ENCODE assay signal across 21 cellular contexts in the genomic region with DNA sequence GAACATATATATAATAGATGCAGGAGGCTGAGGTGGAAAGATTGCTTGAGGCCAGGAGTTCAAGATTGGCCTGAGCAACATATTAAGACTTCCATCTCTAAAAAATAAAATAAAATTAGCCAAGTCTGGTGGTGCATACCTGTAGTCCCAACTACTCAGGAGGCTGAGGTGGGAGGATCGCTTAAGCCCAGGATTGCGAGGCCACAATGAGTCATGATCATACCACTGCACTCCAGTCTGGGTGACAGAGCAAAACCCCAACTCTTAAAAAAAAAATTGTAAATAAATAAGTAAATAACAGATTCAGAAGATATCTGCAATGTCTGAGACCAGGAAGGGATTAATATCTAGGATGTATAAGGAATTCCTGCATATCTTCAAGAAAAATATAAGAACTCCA. TPM values are rescaled to one million over a fixed set of nuclear protein-coding genes. Genes with fewer than 3 reads are reported as not detected.
DNase-seq lines count a peak whose midpoint lies in the region; ATAC-seq and TF ChIP-seq lines count a peak whose summit lies in the region.
"Had no signal": no experiment of that assay in that cellular context is flagged by ENCODE, and none has a peak within 500 bp of the region (broad histone marks: within the 10 kb centered on the region; RNA-seq: fewer than 3 reads in every experiment).

No MANE protein-coding gene starts in this region.

- ATAC-seq in naive B cell (ENCODE audit: low read depth in 2 of 2) (no peak), HG03520 (IDR thresholded peaks at IDR 0.05; ENCODE audit: unreplicated experiment) (no peak)
- no peak for ATAC-seq in stimulated activated effector memory CD8-positive, alpha-beta T cell treated with anti-CD3 and anti-CD28 coated beads, Interleukin-12 subunit alpha, Interleukin-12 subunit beta, amount 100 ng/mL, for 72 hours
- ATAC-seq: foreskin keratinocyte, GM12878, heart right ventricle had no signal

- H3K27me3 Mint-ChIP-seq in CD8-positive, alpha-beta memory T cell, result no peaks in the 10 kb centered on the region
- H3K27me3 Mint-ChIP-seq in naive B cell (no peaks in the 10 kb centered on the region), MCF 10A (ENCODE audit: insufficient read depth, unreplicated experiment) (no peaks in the 10 kb centered on the region)
- H3K27me3 Mint-ChIP-seq: CD4-positive, CD25-positive, alpha-beta regulatory T cell had no signal

- H3K36me3 ChIP-seq in CD8-positive, alpha-beta memory T cell (ENCODE audit: insufficient read depth, low read length), result no peaks in the 10 kb centered on the region
- no peaks in the 10 kb centered on the region for H3K36me3 ChIP-seq in Peyer's patch
- H3K36me3 ChIP-seq: esophagus muscularis mucosa, tibial nerve, WERI-Rb-1 had no signal

- no peaks in the 10 kb centered on the region for H3K27me3 ChIP-seq in CD8-positive, alpha-beta memory T cell (ENCODE audit: insufficient read depth, low read length, poor library complexity, severe bottlenecking)
- no peaks in the 10 kb centered on the region for H3K27me3 ChIP-seq in Peyer's patch
- H3K27me3 ChIP-seq: esophagus muscularis mucosa, foreskin keratinocyte, heart right ventricle, tibial nerve had no signal

- POLR2A ChIA-PET in CD8-positive, alpha-beta memory T cell (lab: Charles Lee), result no interaction called here
- POLR2A ChIA-PET in MCF 10A (lab: Yijun Ruan, JAX), result interaction anchor here (0.9 to 6.0 kb wide), 4 partner anchors 9 to 48 kb away, joined by 5 to 67 read pairs (median 12); no protein-coding TSS in a partner anchor

- H3K4me3 ChIP-seq in CD8-positive, alpha-beta memory T cell (ENCODE audit: low read length), result no peak overlapping the region
- no peak overlapping the region for H3K4me3 ChIP-seq in Peyer's patch
- H3K4me3 ChIP-seq: esophagus muscularis mucosa, GM12878, heart right ventricle, skin epidermis, tibial nerve had no signal

- peaks cover 69% of the 10 kb centered on the region for H3K4me1 ChIP-seq in CD8-positive, alpha-beta memory T cell (ENCODE audit: insufficient read depth, low read length)
- peaks cover 8 to 37% (median 17%) of the 10 kb centered on the region in 4 donors for H3K4me1 ChIP-seq in Peyer's patch

- CTCF ChIA-PET in CD8-positive, alpha-beta memory T cell (lab: Charles Lee), result no interaction called here
- CTCF ChIA-PET in MCF 10A (lab: Yijun Ruan, JAX), result interaction anchor here (0.7 kb wide), 1 partner anchor 115 kb away, joined by 3 read pairs; no protein-coding TSS in a partner anchor

- peak overlapping the region in 5 of 8 donors; percentile 17 to 96 (median 69) for H3K27ac Mint-ChIP-seq in CD8-positive, alpha-beta memory T cell
- H3K27ac Mint-ChIP-seq in naive B cell (peak overlapping the region in 4 of 6 donors; percentile 68 to 99 (median 88)), MCF 10A (ENCODE audit: low read depth, unreplicated experiment) (no peak overlapping the region)
- peak overlapping the region; percentile 86 for H3K27ac Mint-ChIP-seq in stimulated activated effector memory CD8-positive, alpha-beta T cell treated with anti-CD3 and anti-CD28 coated beads, Interleukin-12 subunit alpha, Interleukin-12 subunit beta, amount 100 ng/mL, for 72 hours

- intact Hi-C loops in MCF 10A (cut with micrococcal nuclease), result no loop called here

- DNase-seq in CD8-positive, alpha-beta memory T cell, result no peak
- peak in 2 of 3 donors; percentile 9 to 17 for DNase-seq in Peyer's patch
- no peak for DNase-seq in naive B cell
- no peak for DNase-seq in stimulated activated effector memory CD8-positive, alpha-beta T cell treated with anti-CD3 and anti-CD28 coated beads, Interleukin-12 subunit alpha, Interleukin-12 subunit beta, amount 100 ng/mL, for 72 hours (ENCODE audit: low spot score in 2 of 2)
- DNase-seq in MCF 10A (ENCODE audit: unreplicated experiment), result no peak
- DNase-seq in AG08395 (ENCODE audit: low spot score), result no peak
- DNase-seq: caudate nucleus; CD4-positive, CD25-positive, alpha-beta regulatory T cell; foreskin keratinocyte; heart right ventricle; NCI-H187 treated with DMSO at 0.1 percent for 48 hours; NCI-H526; occipital lobe; SW 1271; T1000; WERI-Rb-1 had no signal

- H3K4me1 Mint-ChIP-seq in CD8-positive, alpha-beta memory T cell, result peaks cover 85 to 96% (median 94%) of the 10 kb centered on the region in 3 donors
- H3K4me1 Mint-ChIP-seq in naive B cell, result peaks cover 67 to 93% (median 84%) of the 10 kb centered on the region in 3 donors
- peaks cover 80% of the 10 kb centered on the region for H3K4me1 Mint-ChIP-seq in stimulated activated effector memory CD8-positive, alpha-beta T cell treated with anti-CD3 and anti-CD28 coated beads, Interleukin-12 subunit alpha, Interleukin-12 subunit beta, amount 100 ng/mL, for 72 hours
- H3K4me1 Mint-ChIP-seq in MCF 10A (ENCODE audit: insufficient read depth, unreplicated experiment), result peaks cover 51% of the 10 kb centered on the region

- peaks cover 0 to 12% (median 3%) of the 10 kb centered on the region in 3 donors for H3K36me3 Mint-ChIP-seq in CD8-positive, alpha-beta memory T cell
- H3K36me3 Mint-ChIP-seq in naive B cell (no peaks in the 10 kb centered on the region), MCF 10A (ENCODE audit: insufficient read depth, unreplicated experiment) (peaks cover 43% of the 10 kb centered on the region)
- H3K36me3 Mint-ChIP-seq in stimulated activated effector memory CD8-positive, alpha-beta T cell treated with anti-CD3 and anti-CD28 coated beads, Interleukin-12 subunit alpha, Interleukin-12 subunit beta, amount 100 ng/mL, for 72 hours, result peaks cover 25% of the 10 kb centered on the region

- no TSS peak for BruUV-seq in MCF 10A (replicated peaks; lab: Mats Ljungman, UMichigan)

- peak overlapping the region in 1 of 7 donors; percentile 3 for H3K4me3 Mint-ChIP-seq in CD8-positive, alpha-beta memory T cell
- H3K4me3 Mint-ChIP-seq in naive B cell (peak overlapping the region in 4 of 8 donors; percentile 39 to 59 (median 52)), MCF 10A (ENCODE audit: unreplicated experiment) (no peak overlapping the region)
- no peak overlapping the region for H3K4me3 Mint-ChIP-seq in stimulated activated effector memory CD8-positive, alpha-beta T cell treated with anti-CD3 and anti-CD28 coated beads, Interleukin-12 subunit alpha, Interleukin-12 subunit beta, amount 100 ng/mL, for 72 hours

- H3K27ac ChIP-seq in CD8-positive, alpha-beta memory T cell (ENCODE audit: low read depth, low read length), result no peak overlapping the region
- H3K27ac ChIP-seq in Peyer's patch, result no peak overlapping the region
- H3K27ac ChIP-seq: esophagus muscularis mucosa, foreskin keratinocyte, WERI-Rb-1 had no signal

- no peak for TF ChIP-seq POLR2A in Peyer's patch (IDR thresholded peaks at IDR 0.05)

- TF ChIP-seq CTCF in Peyer's patch (IDR thresholded peaks at IDR 0.05), result no peak
- TF ChIP-seq CTCF in MCF 10A (IDR thresholded peaks at IDR 0.05; ENCODE audit: unreplicated experiment), result no peak

- H3K9me3 Mint-ChIP-seq in CD8-positive, alpha-beta memory T cell, result no peaks in the 10 kb centered on the region
- H3K9me3 Mint-ChIP-seq in naive B cell (no peaks in the 10 kb centered on the region), MCF 10A (ENCODE audit: unreplicated experiment) (no peaks in the 10 kb centered on the region)
- H3K9me3 Mint-ChIP-seq in stimulated activated effector memory CD8-positive, alpha-beta T cell treated with anti-CD3 and anti-CD28 coated beads, Interleukin-12 subunit alpha, Interleukin-12 subunit beta, amount 100 ng/mL, for 72 hours, result no peaks in the 10 kb centered on the region

- H3K9me3 ChIP-seq in CD8-positive, alpha-beta memory T cell (ENCODE audit: low read length), result no peaks in the 10 kb centered on the region
- H3K9me3 ChIP-seq in Peyer's patch, result no peaks in the 10 kb centered on the region
- H3K9me3 ChIP-seq: esophagus muscularis mucosa, heart right ventricle, tibial nerve had no signal

RNA-seq across cellular contexts. Expression of a gene that starts 19.4 kb away (rescaled TPM):
- 10 to 100 TPM; 38.0 to 38.3 TPM for total RNA-seq in CD8-positive, alpha-beta memory T cell
- polyA plus RNA-seq in CD8-positive, alpha-beta memory T cell, result 41.6 TPM
- total RNA-seq in Peyer's patch, result 10 to 100 TPM; 26.4 to 65.3 (median 44.1) TPM
- polyA plus RNA-seq in naive B cell (ENCODE audit: low read depth in 6 of 6), result 100 to 1,000 TPM in 1 of 6 donors, 10 to 100 TPM in 5; 30.4 to 112 (median 72.8) TPM
- total RNA-seq in MCF 10A (2022), result 155 and 184 TPM in 2 replicates

Comparison
In these comparisons a context has a peak if more than half of its experiments do, and no peak if none do; other contexts are left out.
1. DNase-seq: peak in Peyer's patch (2 of 3); none in CD8-positive, alpha-beta memory T cell (0 of 5), naive B cell (single experiment), stimulated activated effector memory CD8-positive, alpha-beta T cell treated with anti-CD3 and anti-CD28 coated beads, Interleukin-12 subunit alpha, Interleukin-12 subunit beta, amount 100 ng/mL, for 72 hours (0 of 2), MCF 10A (single experiment) and AG08395 (single experiment).